ENCODE assay signal across 11 cellular contexts in genomic region chr10:131979336-131979735, GRCh38. TPM values are rescaled to one million over a fixed set of nuclear protein-coding genes. Genes with fewer than 3 reads are reported as not detected.
A peak's percentile ranks its signal among the peaks of the same experiment; 100 is the strongest.
DNase-seq lines count a peak whose midpoint lies in the region; ATAC-seq and TF ChIP-seq lines count a peak whose summit lies in the region.
"Had no signal": no experiment of that assay in that cellular context is flagged by ENCODE, and none has a peak within 500 bp of the region (broad histone marks: within the 10 kb centered on the region; RNA-seq: fewer than 3 reads in every experiment).

No MANE protein-coding gene starts in this region.

- peaks cover 2% of the 10 kb centered on the region for H3K79me1 ChIP-seq in mesendoderm (ENCODE audit: low read length)

- peak overlapping the region; percentile 59 for H3K56ac ChIP-seq in mesendoderm (ENCODE audit: low read length)

- peak overlapping the region in 8 of 10 donors; percentile 68 to 99 (median 93) for H3K4me3 ChIP-seq in heart right ventricle
- peak overlapping the region in 1 of 2 donors; percentile 83 for H3K4me3 ChIP-seq in body of pancreas
- H3K4me3 ChIP-seq in mesendoderm (ENCODE audit: low read length), result no peak overlapping the region
- peak overlapping the region; percentile 38 for H3K4me3 ChIP-seq in urinary bladder (ENCODE audit: low read depth, low read length)
- H3K4me3 ChIP-seq: SJCRH30 had no signal

- no peak overlapping the region for H2AK5ac ChIP-seq in mesendoderm (ENCODE audit: low read length)

- H3K4me1 ChIP-seq in heart right ventricle (peaks cover 4 to 56% (median 49%) of the 10 kb centered on the region in 9 donors), body of pancreas (peaks cover 58% of the 10 kb centered on the region), mesendoderm (ENCODE audit: control insufficient read depth, low read depth, low read length) (peaks cover 9% of the 10 kb centered on the region), urinary bladder (ENCODE audit: insufficient read depth) (no peaks in the 10 kb centered on the region)
- H3K4me1 ChIP-seq: SJCRH30 had no signal

- intact Hi-C loops in heart right ventricle (cut with DNase I) (loop anchor here in 1 of 10 donors (5.0 to 10.0 kb wide), 2 partner anchors 72 to 165 kb away; no protein-coding TSS in a partner anchor), Right ventricle myocardium superior (cut with DNase I) (no loop called here), body of pancreas (cut with DNase I) (loop anchor here (5.0 kb wide), 1 partner anchor 43 kb away; no protein-coding TSS in a partner anchor)

- DNase-seq in heart right ventricle (no peak), Right ventricle myocardium superior (no peak), body of pancreas (peak in 1 of 4 donors; percentile 16), mesendoderm (no peak), NCI-H748 (lab: John Stamatoyannopoulos, UW; ENCODE audit: unreplicated experiment) (no peak), activated gamma-delta T cell treated with Interleukin-2 at 50 U/mL for 16 hours (no peak)
- DNase-seq: SJCRH30 had no signal

- no peak overlapping the region for H3K18ac ChIP-seq in mesendoderm (ENCODE audit: low read length)

- no peak overlapping the region for H4K8ac ChIP-seq in mesendoderm (ENCODE audit: low read depth, low read length)

- H2BK15ac ChIP-seq in mesendoderm (replicated peaks; ENCODE audit: low read depth), result no peak overlapping the region

- H3K4me2 ChIP-seq in mesendoderm (ENCODE audit: low read length), result peak overlapping the region; percentile 29
- H3K4me2 ChIP-seq: KMS-11 had no signal

- peaks cover 0 to 24% (median 0%) of the 10 kb centered on the region in 7 donors for H3K27me3 ChIP-seq in heart right ventricle
- no peaks in the 10 kb centered on the region for H3K27me3 ChIP-seq in body of pancreas
- H3K27me3 ChIP-seq in mesendoderm (ENCODE audit: insufficient read depth, low read length, poor library complexity), result peaks cover 17% of the 10 kb centered on the region
- H3K27me3 ChIP-seq: SJCRH30 had no signal

- no peak overlapping the region for H3K4ac ChIP-seq in mesendoderm (ENCODE audit: low read depth, low read length)

- TF ChIP-seq CTCF in heart right ventricle (IDR thresholded peaks at IDR 0.05) (no peak), body of pancreas (IDR thresholded peaks at IDR 0.05) (no peak)

- H2BK5ac ChIP-seq in mesendoderm (ENCODE audit: low read length), result no peak overlapping the region

- H3K79me2 ChIP-seq in mesendoderm (ENCODE audit: control insufficient read depth, insufficient read depth, low read length), result no peaks in the 10 kb centered on the region

- peak overlapping the region; percentile 58 for H3K9ac ChIP-seq in mesendoderm (ENCODE audit: low read length)
- H3K9ac ChIP-seq: KMS-11 had no signal

- ATAC-seq in heart right ventricle (no peak), Right ventricle myocardium superior (ENCODE audit: poor library complexity) (no peak), body of pancreas (no peak), GM18505 (IDR thresholded peaks at IDR 0.05; ENCODE audit: unreplicated experiment) (no peak)

- 42 to 49% methylated on average over 7 of the region's 7 CpGs for WGBS in heart right ventricle, 2 donors
- 46 to 59% methylated on average over 7 of the region's 7 CpGs for WGBS in body of pancreas, 2 donors
- WGBS in mesendoderm (ENCODE audit: extremely low coverage, insufficient coverage, low lambda C conversion rate), result no CpG with 5 or more reads among the region's 7 CpGs
- 68% methylated on average over 7 of the region's 7 CpGs for WGBS in urinary bladder

- H3K36me3 ChIP-seq in heart right ventricle (peaks cover 0 to 5% (median 0%) of the 10 kb centered on the region in 9 donors), body of pancreas (replicated peaks in 1 of 2; ENCODE audit: insufficient read depth in 1 of 2, low read depth in 2 of 2) (no peaks in the 10 kb centered on the region), mesendoderm (ENCODE audit: control insufficient read depth, insufficient read depth, low read length) (no peaks in the 10 kb centered on the region), urinary bladder (ENCODE audit: insufficient read depth) (no peaks in the 10 kb centered on the region)
- H3K36me3 ChIP-seq: neutrophil, SJCRH30 had no signal

- TF ChIP-seq POLR2A in body of pancreas (IDR thresholded peaks at IDR 0.05), result no peak
- no peak for TF ChIP-seq POLR2A in GM18505 (IDR thresholded peaks at IDR 0.05; ENCODE audit: borderline replicate concordance, extremely low read depth, insufficient read depth, insufficient read length)

- no peak overlapping the region for H2BK120ac ChIP-seq in mesendoderm (ENCODE audit: low read depth, low read length)

- H3K23ac ChIP-seq in mesendoderm (ENCODE audit: low read length), result no peak overlapping the region

- no peak overlapping the region for H4K5ac ChIP-seq in mesendoderm (ENCODE audit: low read length)

- H3K9me3 ChIP-seq in heart right ventricle, result no peaks in the 10 kb centered on the region
- H3K9me3 ChIP-seq in body of pancreas, result no peaks in the 10 kb centered on the region
- H3K9me3 ChIP-seq: neutrophil, SJCRH30 had no signal

- H3K27ac ChIP-seq in heart right ventricle, result peak overlapping the region in 8 of 10 donors; percentile 47 to 91 (median 77)
- peak overlapping the region; percentile 28 to 96 (median 84) for H3K27ac ChIP-seq in body of pancreas
- H3K27ac ChIP-seq in mesendoderm (ENCODE audit: low read depth, low read length), result no peak overlapping the region
- no peak overlapping the region for H3K27ac ChIP-seq in urinary bladder (ENCODE audit: low read depth)
- H3K27ac ChIP-seq: KMS-11, neutrophil, SJCRH30 had no signal

RNA-seq across cellular contexts. Expression of gene BNIP3, which starts 2.4 kb away (rescaled TPM):
- total RNA-seq in heart right ventricle (100 to 1,000 TPM; 111 to 211 (median 159) TPM), Right ventricle myocardium superior (158 TPM), body of pancreas (100 to 1,000 TPM; 147 to 158 TPM), urinary bladder (24.1 TPM)
- polyA plus RNA-seq in heart right ventricle (10 to 100 TPM; 34.6 to 80.5 TPM), urinary bladder (50.5 TPM)
- 10.7 TPM for polyA plus RNA-seq in mesendoderm (2013, experiment 1 of 2)
- polyA plus RNA-seq in mesendoderm (2013, experiment 2 of 2), result 10.4 TPM

Comparison
In these comparisons a context has a peak if more than half of its experiments do, and no peak if none do; other contexts are left out.
1. H3K27ac ChIP-seq: peak in heart right ventricle (8 of 10) and body of pancreas (4 of 4); none in mesendoderm (single experiment) and urinary bladder (single experiment).